ENCODE assay signal across 8 cellular contexts in genomic region chr9:136551401-136552116, GRCh38. TPM values are rescaled to one million over a fixed set of nuclear protein-coding genes. Genes with fewer than 3 reads are reported as not detected.
DNase-seq lines count a peak whose midpoint lies in the region; ATAC-seq and TF ChIP-seq lines count a peak whose summit lies in the region.

No MANE protein-coding gene starts in this region.

- TF ChIP-seq CTCF in body of pancreas (IDR thresholded peaks at IDR 0.05) (no peak), lower leg skin (IDR thresholded peaks at IDR 0.05) (no peak), uterus (IDR thresholded peaks at IDR 0.05) (no peak)

- in situ Hi-C loops in ACHN (cut with HindIII; ENCODE audit: low pct_ligation_motif_present, low pct_unique_long_range_greater_than_20kb, low sequenced_read_pairs) = loop anchor here (10.0 kb wide), 1 partner anchor 67 kb away; the partner anchor contains the start of gene SEC16A

- H3K4me1 ChIP-seq in body of pancreas (peaks cover 46% of the 10 kb centered on the region), uterus (peaks cover 7 to 30% of the 10 kb centered on the region in 2 donors)

- H3K4me3 ChIP-seq in body of pancreas (no peak overlapping the region), lower leg skin (ENCODE audit: low read depth, poor library complexity, severe bottlenecking) (no peak overlapping the region), uterus (peak overlapping the region; percentile 6 to 18)

- TF ChIP-seq POLR2A in body of pancreas (IDR thresholded peaks at IDR 0.05) (no peak), lower leg skin (IDR thresholded peaks at IDR 0.05) (no peak), uterus (IDR thresholded peaks at IDR 0.05) (no peak)

- H3K9me3 ChIP-seq in body of pancreas (no peaks in the 10 kb centered on the region), uterus (no peaks in the 10 kb centered on the region)

- H3K27ac ChIP-seq in body of pancreas (peak overlapping the region in 1 of 4 donors; percentile 51), uterus (peak overlapping the region; percentile 91)

- H3K9me3 Mint-ChIP-seq in activated T-cell treated with anti-CD3 and anti-CD28 coated beads, Interleukin-2, amount 50 U/mL, for 4 hours = no peaks in the 10 kb centered on the region

- H3K36me3 ChIP-seq in body of pancreas (replicated peaks in 1 of 2; ENCODE audit: insufficient read depth in 1 of 2, low read depth in 2 of 2) (no peaks in the 10 kb centered on the region), uterus (no peaks in the 10 kb centered on the region)

- no peak overlapping the region for H3K4me3 Mint-ChIP-seq in activated T-cell treated with anti-CD3 and anti-CD28 coated beads, Interleukin-2, amount 50 U/mL, for 4 hours

- no peak for ATAC-seq in body of pancreas
- ATAC-seq in GM21529 (IDR thresholded peaks at IDR 0.05; ENCODE audit: unreplicated experiment) = no peak
- ATAC-seq in GM18873 (IDR thresholded peaks at IDR 0.05; ENCODE audit: low FRiP score, unreplicated experiment) = no peak
- ATAC-seq in activated T-cell treated with anti-CD3 and anti-CD28 coated beads, Interleukin-2, amount 50 U/mL, for 4 hours = no peak

- peaks cover 21% of the 10 kb centered on the region for H3K4me1 Mint-ChIP-seq in activated T-cell treated with anti-CD3 and anti-CD28 coated beads, Interleukin-2, amount 50 U/mL, for 4 hours (ENCODE audit: low read depth)

- 49 to 66% methylated on average over 22 of the region's 22 CpGs for WGBS in body of pancreas, 2 donors
- WGBS in lower leg skin, 2 donors = 11 to 14% methylated on average over 22 of the region's 22 CpGs

- H3K27me3 ChIP-seq in body of pancreas (no peaks in the 10 kb centered on the region), uterus (no peaks in the 10 kb centered on the region)

- intact Hi-C loops in body of pancreas (cut with DNase I) = no loop called here
- intact Hi-C loops in lower leg skin (cut with DNase I; ENCODE audit: low total_unique reads) = no loop called here
- intact Hi-C loops in uterus (cut with DNase I; ENCODE audit: low total_unique reads) = no loop called here

- DNase-seq in ACHN (peak; percentile 74), HCEC 1CT (peak; percentile 68), body of pancreas (peak in 3 of 4 donors; percentile 52 to 72 (median 57)), lower leg skin (ENCODE audit: low spot score in 2 of 2) (peak; percentile 83 to 94), uterus (peak; percentile 90 to 92)
- DNase-seq in activated T-cell treated with anti-CD3 and anti-CD28 coated beads, Interleukin-2, amount 50 U/mL, for 4 hours = no peak

- no peaks in the 10 kb centered on the region for H3K27me3 Mint-ChIP-seq in activated T-cell treated with anti-CD3 and anti-CD28 coated beads, Interleukin-2, amount 50 U/mL, for 4 hours (ENCODE audit: low read depth)

- no peaks in the 10 kb centered on the region for H3K36me3 Mint-ChIP-seq in activated T-cell treated with anti-CD3 and anti-CD28 coated beads, Interleukin-2, amount 50 U/mL, for 4 hours (ENCODE audit: insufficient read depth)

RNA-seq across cellular contexts. Expression of gene NOTCH1, which starts 5.7 kb away (rescaled TPM):
- 10 to 100 TPM; 29.6 to 65.3 TPM for total RNA-seq in body of pancreas
- 10 to 100 TPM; 79.7 to 95.3 (median 82.8) TPM for total RNA-seq in lower leg skin
- 100 to 1,000 TPM in 1 of 4 donors, 10 to 100 TPM in 3; 19.7 to 109 (median 35.6) TPM for total RNA-seq in uterus
- 100 to 1,000 TPM; 124 to 128 (median 125) TPM for total RNA-seq in activated T-cell treated with anti-CD3 and anti-CD28 coated beads, Interleukin-2, amount 50 U/mL, for 4 hours

Comparison
In these comparisons a context has a peak if more than half of its experiments do, and no peak if none do; other contexts are left out.
1. H3K4me3 ChIP-seq: peak in uterus (2 of 2); none in body of pancreas (0 of 2) and lower leg skin (single experiment).